13 cellular contexts compared by ENCODE assay signal in the genomic region with DNA sequence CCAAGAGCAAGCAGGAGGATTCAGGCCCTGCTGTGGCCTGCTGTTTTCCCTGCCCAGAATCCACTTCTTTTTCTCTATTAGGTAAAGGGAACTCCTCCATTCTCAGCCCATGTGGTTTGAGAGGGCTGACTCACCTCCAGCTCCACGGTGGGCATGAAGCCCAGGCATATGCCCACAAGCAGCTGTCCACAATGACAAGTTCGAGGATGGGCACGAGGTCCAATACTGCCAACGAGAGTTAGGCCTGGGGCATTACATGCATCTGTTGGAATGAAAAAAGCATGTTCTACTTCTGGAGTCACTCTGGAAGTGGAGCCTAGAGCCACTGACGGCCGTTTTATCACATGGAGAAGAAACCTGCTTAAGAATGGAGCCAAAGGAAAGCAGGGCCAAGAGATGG. TPM values are rescaled to one million over a fixed set of nuclear protein-coding genes. Genes with fewer than 3 reads are reported as not detected.
DNase-seq lines count a peak whose midpoint lies in the region; ATAC-seq and TF ChIP-seq lines count a peak whose summit lies in the region.
"Had no signal": no experiment of that assay in that cellular context is flagged by ENCODE, and none has a peak within 500 bp of the region (broad histone marks: within the 10 kb centered on the region; RNA-seq: fewer than 3 reads in every experiment).

No MANE protein-coding gene starts in this region.

- H3K27ac ChIP-seq in foreskin keratinocyte (no peak overlapping the region), stomach smooth muscle (ENCODE audit: low read length) (peak overlapping the region; percentile 88), testis (no peak overlapping the region)

- TF ChIP-seq POLR2A in testis (IDR thresholded peaks at IDR 0.05): no peak

- H3K4me1 ChIP-seq in foreskin keratinocyte: peaks cover 8% of the 10 kb centered on the region
- peaks cover 54% of the 10 kb centered on the region for H3K4me1 ChIP-seq in stomach smooth muscle (ENCODE audit: control insufficient read depth, insufficient read depth, low read length)
- no peaks in the 10 kb centered on the region for H3K4me1 ChIP-seq in testis

- ATAC-seq in foreskin keratinocyte: peak; percentile 64
- ATAC-seq: HepG2 had no signal

- no peak overlapping the region for H3K4me3 ChIP-seq in stomach smooth muscle (ENCODE audit: low read length in 2 of 2)
- H3K4me3 ChIP-seq in testis: no peak overlapping the region

- TF ChIP-seq CTCF in foreskin keratinocyte (conservative IDR thresholded peaks at IDR 0.05): peak; percentile 42
- no peak for TF ChIP-seq CTCF in testis (IDR thresholded peaks at IDR 0.05)

- H3K27me3 ChIP-seq in foreskin keratinocyte (no peaks in the 10 kb centered on the region), stomach smooth muscle (ENCODE audit: control insufficient read depth in 1 of 2, insufficient read depth in 2 of 2, low read length in 2 of 2) (no peaks in the 10 kb centered on the region), testis (no peaks in the 10 kb centered on the region)

- WGBS in testis, 2 donors: 71 to 78% methylated on average over 5 to 6 of the region's 6 CpGs

- no peaks in the 10 kb centered on the region for H3K9me3 ChIP-seq in stomach smooth muscle (ENCODE audit: control insufficient read depth in 2 of 2, low read length in 2 of 2)
- H3K9me3 ChIP-seq in testis: no peaks in the 10 kb centered on the region

- peak overlapping the region in 1 of 2 donors; percentile 60 for H3K9ac ChIP-seq in stomach smooth muscle (ENCODE audit: low read length in 2 of 2)

- intact Hi-C loops in testis (cut with DNase I; ENCODE audit: low total_unique reads): no loop called here

- peaks cover 4 to 5% of the 10 kb centered on the region in 2 donors for H3K36me3 ChIP-seq in stomach smooth muscle (ENCODE audit: control insufficient read depth in 2 of 2, insufficient read depth in 2 of 2, low read length in 2 of 2)
- H3K36me3 ChIP-seq in testis (ENCODE audit: low read depth, missing control alignments): no peaks in the 10 kb centered on the region

- peak; percentile 91 for DNase-seq in H4 (ENCODE audit: low spot score)
- peak; percentile 73 for DNase-seq in SW480 (ENCODE audit: low spot score)
- peak; percentile 74 to 87 for DNase-seq in foreskin keratinocyte
- no peak for DNase-seq in NCI-H146 (lab: John Stamatoyannopoulos, UW)
- DNase-seq in midbrain (lab: John Stamatoyannopoulos, UW): no peak
- DNase-seq in testis: no peak
- no peak for DNase-seq in NCI-H187 (lab: John Stamatoyannopoulos, UW)
- DNase-seq: activated CD4-positive, alpha-beta T cell treated with anti-CD3 and anti-CD28 coated beads for 4 hours; nephron progenitor cell; Right ventricle myocardium superior; stimulated activated naive CD4-positive, alpha-beta T cell treated with Interleukin-2 at 50 U/mL for 16 hours had no signal

RNA-seq across cellular contexts. Expression of gene TSPAN2, which starts 20.1 kb away (rescaled TPM):
- 1.3 and 3.7 TPM in 2 replicates for total RNA-seq in H4 (2014; rRNA removed; shearing (Covaris generic))
- total RNA-seq in foreskin keratinocyte (0.32 and 0.48 TPM in 2 replicates), testis (1 to 10 TPM; 1.0 to 1.2 TPM)
- polyA plus RNA-seq in foreskin keratinocyte (0.17 and 0.30 TPM in 2 replicates), testis (ENCODE audit: insufficient read depth, low read depth, low replicate concordance) (6.0 TPM)
- total RNA-seq: HepG2 had no signal
- polyA plus RNA-seq: HepG2 had no signal

RNA-seq across cellular contexts. Expression of gene TSHB, which starts 39.6 kb away (rescaled TPM):
- not detected in 2 replicates for total RNA-seq in H4 (2014; rRNA removed; shearing (Covaris generic))
- total RNA-seq in foreskin keratinocyte (not detected in 2 replicates), testis (not detected)
- polyA plus RNA-seq in foreskin keratinocyte (not detected in 2 replicates), testis (ENCODE audit: insufficient read depth, low read depth, low replicate concordance) (not detected)
- total RNA-seq: HepG2, Right ventricle myocardium superior had no signal
- polyA plus RNA-seq: HepG2 had no signal

Comparison
In these comparisons a context has a peak if more than half of its experiments do, and no peak if none do; other contexts are left out.
1. DNase-seq: peak in H4 (single experiment), SW480 (single experiment) and foreskin keratinocyte (2 of 2); none in NCI-H146 (single experiment), midbrain (single experiment), testis (single experiment) and NCI-H187 (0 of 2).